In the genomic region with DNA sequence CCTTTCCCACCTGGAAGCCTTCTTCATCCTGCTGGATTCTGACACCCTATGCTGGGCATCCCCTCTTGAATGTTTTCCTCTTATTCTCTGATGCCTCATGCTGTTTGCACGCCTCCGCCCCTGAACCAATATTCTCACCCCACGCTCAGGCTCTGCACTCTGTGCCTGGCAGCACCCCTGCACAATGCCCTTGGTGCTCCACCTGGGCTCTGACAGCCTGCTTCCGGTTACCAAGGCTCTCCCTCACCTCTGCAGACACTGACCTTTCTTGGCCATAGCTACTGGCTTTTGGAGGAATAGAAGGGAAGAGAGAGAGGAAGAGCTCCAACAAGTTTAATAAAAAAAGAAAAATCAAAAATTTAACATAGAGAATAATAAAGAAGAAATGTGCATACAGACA, we compare ENCODE assay signal across 24 cellular contexts.
"Had no signal": no experiment of that assay in that cellular context is flagged by ENCODE, and none has a peak within 500 bp of the region (broad histone marks: within the 10 kb centered on the region; RNA-seq: fewer than 3 reads in every experiment).

No MANE protein-coding gene starts in this region.

- ATAC-seq: activated T-cell treated with anti-CD3 and anti-CD28 coated beads, Interleukin-2, amount 50 U/mL, for 72 hours; Right ventricle myocardium inferior; T-cell had no signal

- H3K4me3 ChIP-seq: SK-N-MC had no signal

- FAIRE-seq: bronchial epithelial cell, TTC549 had no signal

- H3K27ac ChIP-seq: SK-N-MC had no signal

- H3K36me3 Mint-ChIP-seq: activated naive CD4-positive, alpha-beta T cell treated with anti-CD3 and anti-CD28 coated beads, Interleukin-2, amount 50 U/mL, for 24 hours; T-cell had no signal

- H3K9me3 Mint-ChIP-seq: activated CD4-positive, alpha-beta memory T cell treated with anti-CD3 and anti-CD28 coated beads, Interleukin-2, amount 10 ng/mL, durations not matched to agents 7 days and 5 days; activated naive CD4-positive, alpha-beta T cell treated with anti-CD3 and anti-CD28 coated beads, Interleukin-2, amount 50 U/mL, for 24 hours; activated T-cell treated with anti-CD3 and anti-CD28 coated beads, Interleukin-2, amount 50 U/mL, for 72 hours; activated T-helper 2 cell treated with anti-CD3 and anti-CD28 coated beads, Interferon-gamma antibody, Interleukin-2, Interleukin-4, amounts not matched to agents 10 μg/mL and 5 μg/mL and 100 μg/mL, durations not matched to agents 14 hours and 24 hours and 36 hours; T-cell had no signal

- DNase-seq: activated CD4-positive, alpha-beta memory T cell treated with anti-CD3 and anti-CD28 coated beads, Interleukin-2, amount 10 ng/mL, durations not matched to agents 7 days and 5 days; activated CD4-positive, alpha-beta T cell treated with anti-CD3 and anti-CD28 coated beads, Interleukin-2, amount 50 U/mL, for 1 hour; activated CD4-positive, CD25-positive, alpha-beta regulatory T cell; activated gamma-delta T cell treated with Interleukin-2 at 50 U/mL for 16 hours; activated T-cell treated with anti-CD3 and anti-CD28 coated beads for 4 hours; activated T-cell treated with anti-CD3 and anti-CD28 coated beads, Interleukin-2, amount 50 U/mL, for 72 hours; aorta; central memory CD4-positive, alpha-beta T cell; Karpas-422; NCI-H146; NCI-H187 treated with DMSO at 0.1 percent for 48 hours; NCI-H2107; NCI-H2171 treated with DMSO at 0.1 percent for 48 hours; NCI-H226; NCI-H69; T-cell; T-helper 2 cell; T1000 had no signal

- H3K27ac Mint-ChIP-seq: activated CD4-positive, alpha-beta memory T cell treated with anti-CD3 and anti-CD28 coated beads, Interleukin-2, amount 10 ng/mL, durations not matched to agents 7 days and 5 days; activated naive CD4-positive, alpha-beta T cell treated with anti-CD3 and anti-CD28 coated beads, Interleukin-2, amount 50 U/mL, for 24 hours; activated T-cell treated with anti-CD3 and anti-CD28 coated beads, Interleukin-2, amount 50 U/mL, for 72 hours; activated T-helper 2 cell treated with anti-CD3 and anti-CD28 coated beads, Interferon-gamma antibody, Interleukin-2, Interleukin-4, amounts not matched to agents 10 μg/mL and 5 μg/mL and 100 μg/mL, durations not matched to agents 14 hours and 24 hours and 36 hours; T-cell had no signal

- H3K4me3 Mint-ChIP-seq: activated CD4-positive, alpha-beta memory T cell treated with anti-CD3 and anti-CD28 coated beads, Interleukin-2, amount 10 ng/mL, durations not matched to agents 7 days and 5 days; activated naive CD4-positive, alpha-beta T cell treated with anti-CD3 and anti-CD28 coated beads, Interleukin-2, amount 50 U/mL, for 24 hours; activated T-cell treated with anti-CD3 and anti-CD28 coated beads, Interleukin-2, amount 50 U/mL, for 72 hours; T-cell had no signal
